10 cellular contexts compared by ENCODE assay signal in the genomic region with DNA sequence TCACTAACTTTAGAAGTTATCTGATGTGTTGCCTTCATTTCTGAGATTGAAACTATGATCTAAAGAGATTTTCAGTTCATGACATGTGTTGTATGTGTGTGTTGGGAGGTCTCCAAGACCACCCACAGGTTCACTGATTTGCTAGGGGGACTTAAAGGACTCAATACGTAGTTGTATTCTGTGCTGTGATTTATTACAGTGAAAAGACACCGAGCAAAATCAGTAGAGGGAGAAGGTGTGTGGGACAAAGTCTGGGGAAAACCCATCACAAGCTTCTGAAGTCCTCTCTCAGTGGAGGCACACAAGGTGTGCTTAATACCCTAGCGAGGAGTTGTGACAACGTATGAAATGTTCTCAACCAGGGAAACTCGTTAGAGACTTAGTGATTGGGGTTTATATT. TPM values are rescaled to one million over a fixed set of nuclear protein-coding genes. Genes with fewer than 3 reads are reported as not detected.
DNase-seq lines count a peak whose midpoint lies in the region; ATAC-seq and TF ChIP-seq lines count a peak whose summit lies in the region.
"Had no signal": no experiment of that assay in that cellular context is flagged by ENCODE, and none has a peak within 500 bp of the region (broad histone marks: within the 10 kb centered on the region; RNA-seq: fewer than 3 reads in every experiment).

No MANE protein-coding gene starts in this region.

- H3K27me3 Mint-ChIP-seq in naive thymus-derived CD8-positive, alpha-beta T cell = no peaks in the 10 kb centered on the region
- H3K27me3 Mint-ChIP-seq: naive thymus-derived CD4-positive, alpha-beta T cell had no signal

- peak overlapping the region in 5 of 10 donors; percentile 7 to 87 (median 47) for H3K27ac Mint-ChIP-seq in naive thymus-derived CD8-positive, alpha-beta T cell

- H3K4me3 Mint-ChIP-seq in naive thymus-derived CD8-positive, alpha-beta T cell = peak overlapping the region in 9 of 10 donors; percentile 13 to 70 (median 40)

- peaks cover 0 to 3% (median 2%) of the 10 kb centered on the region in 3 donors for H3K36me3 Mint-ChIP-seq in naive thymus-derived CD8-positive, alpha-beta T cell

- H3K9me3 Mint-ChIP-seq in naive thymus-derived CD8-positive, alpha-beta T cell = no peaks in the 10 kb centered on the region

- H3K4me1 ChIP-seq in PC-9 (replicated peaks; ENCODE audit: insufficient read depth) = peaks cover 30% of the 10 kb centered on the region

- no peak overlapping the region for H2AFZ ChIP-seq in PC-9

- CTCF ChIA-PET in PC-9 (lab: Charles Lee) = interaction anchor here (0.7 kb wide), 1 partner anchor 99 kb away, joined by 5 read pairs; no protein-coding TSS in a partner anchor

- H3K27ac ChIP-seq in PC-9 = peak overlapping the region; percentile 52

- no peak overlapping the region for H3K4me2 ChIP-seq in PC-9

- ATAC-seq in GM18499 (IDR thresholded peaks at IDR 0.05; ENCODE audit: insufficient read depth, unreplicated experiment) = peak; percentile 38
- peak; percentile 65 for ATAC-seq in GM21576 (IDR thresholded peaks at IDR 0.05; ENCODE audit: unreplicated experiment)
- ATAC-seq in naive thymus-derived CD8-positive, alpha-beta T cell = no peak

- no peak overlapping the region for H3K4me3 ChIP-seq in PC-9

- BruUV-seq in PC-9 (replicated peaks; lab: Mats Ljungman, UMichigan) = no TSS peak

- H3K4me1 Mint-ChIP-seq in naive thymus-derived CD8-positive, alpha-beta T cell = peaks cover 0 to 45% (median 19%) of the 10 kb centered on the region in 4 donors

- intact Hi-C loops in PC-9 (cut with micrococcal nuclease; ENCODE audit: unreplicated experiment) = no loop called here

- POLR2A ChIA-PET in PC-9 (lab: Charles Lee; ENCODE audit: unreplicated experiment) = no interaction called here
- POLR2A ChIA-PET in naive thymus-derived CD8-positive, alpha-beta T cell (lab: Charles Lee) = no interaction called here

- no peak for DNase-seq in PC-9
- no peak for DNase-seq in naive thymus-derived CD8-positive, alpha-beta T cell
- DNase-seq in anterior cingulate cortex (lab: John Stamatoyannopoulos, UW) = no peak
- no peak for DNase-seq in NCI-H1092 treated with DMSO at 0.1 percent for 48 hours (lab: John Stamatoyannopoulos, UW)
- no peak for DNase-seq in inferior parietal cortex (ENCODE audit: extremely low spot score)
- DNase-seq: DMS79, NCI-H2171 had no signal

- H3K9me3 ChIP-seq in PC-9 (ENCODE audit: insufficient read depth, low read depth) = no peaks in the 10 kb centered on the region

- peaks cover 92% of the 10 kb centered on the region for H3K79me2 ChIP-seq in PC-9 (ENCODE audit: low read depth)

- no peaks in the 10 kb centered on the region for H3K9me2 ChIP-seq in PC-9 (ENCODE audit: insufficient read depth)

- peaks cover 10% of the 10 kb centered on the region for H3F3A ChIP-seq in PC-9 (ENCODE audit: insufficient read depth, low read depth)

- peaks cover 23% of the 10 kb centered on the region for H4K20me1 ChIP-seq in PC-9 (ENCODE audit: insufficient read depth)

- no peak for TF ChIP-seq CTCF in PC-9 (conservative IDR thresholded peaks at IDR 0.05)

- no peaks in the 10 kb centered on the region for H3K27me3 ChIP-seq in PC-9 (ENCODE audit: insufficient read depth, low read depth)

- H3K36me3 ChIP-seq in PC-9 (ENCODE audit: low read depth) = 0 out of 2 replicates have a peak, but pooled peaks cover 4% of the 10 kb centered on the region

RNA-seq across cellular contexts. Expression of a gene that starts 35.6 kb away (rescaled TPM):
- 30.8 and 36.5 TPM in 2 replicates for total RNA-seq in PC-9 (2021)
- total RNA-seq in naive thymus-derived CD8-positive, alpha-beta T cell = 10 to 100 TPM; 22.7 to 24.2 TPM
- polyA plus RNA-seq in naive thymus-derived CD8-positive, alpha-beta T cell = 1 to 10 TPM in 2 of 3 donors, under 1 TPM in 1; 0.51 to 2.2 (median 1.4) TPM

RNA-seq across cellular contexts. Expression of a gene that starts 53.0 kb away (rescaled TPM):
- total RNA-seq in PC-9 (2021) = not detected in 2 replicates
- not detected for total RNA-seq in naive thymus-derived CD8-positive, alpha-beta T cell
- polyA plus RNA-seq in naive thymus-derived CD8-positive, alpha-beta T cell = not detected
- total RNA-seq: naive thymus-derived CD4-positive, alpha-beta T cell had no signal
- polyA plus RNA-seq: naive thymus-derived CD4-positive, alpha-beta T cell had no signal

Comparison
In these comparisons a context has a peak if more than half of its experiments do, and no peak if none do; other contexts are left out.
1. ATAC-seq: peak in GM18499 (single experiment) and GM21576 (single experiment); none in naive thymus-derived CD8-positive, alpha-beta T cell (0 of 2).